In the genomic region with DNA sequence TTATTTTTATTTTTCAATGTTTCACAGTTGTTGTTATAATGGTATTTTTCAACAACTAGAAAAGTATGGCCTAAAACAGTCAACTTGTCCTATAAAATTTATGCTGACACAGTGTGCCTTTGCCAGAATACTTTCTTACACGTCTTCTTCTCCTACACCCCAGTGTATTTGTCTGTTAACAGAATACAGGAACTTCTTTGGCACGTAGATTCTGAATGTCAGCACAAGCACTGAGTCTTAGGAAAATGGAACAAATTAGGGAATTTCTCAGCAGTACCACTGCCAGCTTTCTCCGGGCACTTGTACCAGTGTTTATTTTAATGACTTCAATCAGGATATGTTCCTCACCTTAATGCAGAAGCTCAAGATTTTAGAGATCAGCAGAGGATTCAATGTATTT, we compare ENCODE assay signal across 15 cellular contexts.
"Had no signal": no experiment of that assay in that cellular context is flagged by ENCODE, and none has a peak within 500 bp of the region (broad histone marks: within the 10 kb centered on the region; RNA-seq: fewer than 3 reads in every experiment).

No MANE protein-coding gene starts in this region.

- H3K36me3 Mint-ChIP-seq: activated naive CD4-positive, alpha-beta T cell treated with anti-CD3 and anti-CD28 coated beads, Interleukin-2, amount 10 ng/mL, durations not matched to agents 7 days and 5 days had no signal

- H3K4me2 ChIP-seq: hepatocyte had no signal

- H3K27ac ChIP-seq: adrenal gland, gastroesophageal sphincter, hepatocyte, testis had no signal

- DNase-seq: activated CD4-positive, alpha-beta T cell treated with anti-CD3 and anti-CD28 coated beads, Interleukin-2, amount 10 ng/mL, durations not matched to agents 7 days and 5 days; activated CD4-positive, CD25-positive, alpha-beta regulatory T cell; activated naive CD4-positive, alpha-beta T cell treated with anti-CD3 and anti-CD28 coated beads, Interleukin-2, amount 10 ng/mL, durations not matched to agents 7 days and 5 days; adrenal gland; central memory CD4-positive, alpha-beta T cell; cortex of kidney; effector memory CD4-positive, alpha-beta T cell; posterior cingulate gyrus; right cardiac atrium; T-helper 1 cell; testis had no signal

- H3K79me2 ChIP-seq: hepatocyte had no signal

- H3K9me3 ChIP-seq: adrenal gland, gastroesophageal sphincter, testis had no signal

- H2AFZ ChIP-seq: hepatocyte had no signal

- H3K36me3 ChIP-seq: adrenal gland, gastroesophageal sphincter had no signal

- H3K27ac Mint-ChIP-seq: activated CD4-positive, alpha-beta T cell treated with anti-CD3 and anti-CD28 coated beads, Interleukin-2, amount 10 ng/mL, durations not matched to agents 7 days and 5 days; activated naive CD4-positive, alpha-beta T cell treated with anti-CD3 and anti-CD28 coated beads, Interleukin-2, amount 10 ng/mL, durations not matched to agents 7 days and 5 days; activated T-helper 2 cell treated with anti-CD3 and anti-CD28 coated beads, Interferon-gamma antibody, Interleukin-2, Interleukin-4, amounts not matched to agents 10 μg/mL and 5 μg/mL and 100 μg/mL, durations not matched to agents 14 hours and 24 hours and 36 hours; stimulated activated naive CD8-positive, alpha-beta T cell treated with anti-CD3 and anti-CD28 coated beads, Interleukin-15, Interleukin-2, amounts not matched to agents 100 ng/mL and 50 ng/mL, for 24 hours had no signal

- H3K27me3 Mint-ChIP-seq: stimulated activated naive CD8-positive, alpha-beta T cell treated with anti-CD3 and anti-CD28 coated beads, Interleukin-15, Interleukin-2, amounts not matched to agents 100 ng/mL and 50 ng/mL, for 24 hours had no signal

- H3K4me3 ChIP-seq: adrenal gland, gastroesophageal sphincter, hepatocyte, testis had no signal

- H3K27me3 ChIP-seq: adrenal gland, gastroesophageal sphincter, hepatocyte, testis had no signal

- H3K9me3 Mint-ChIP-seq: activated T-helper 2 cell treated with anti-CD3 and anti-CD28 coated beads, Interferon-gamma antibody, Interleukin-2, Interleukin-4, amounts not matched to agents 10 μg/mL and 5 μg/mL and 100 μg/mL, durations not matched to agents 14 hours and 24 hours and 36 hours; stimulated activated naive CD8-positive, alpha-beta T cell treated with anti-CD3 and anti-CD28 coated beads, Interleukin-15, Interleukin-2, amounts not matched to agents 100 ng/mL and 50 ng/mL, for 24 hours had no signal

- H3K4me3 Mint-ChIP-seq: activated CD4-positive, alpha-beta T cell treated with anti-CD3 and anti-CD28 coated beads, Interleukin-2, amount 10 ng/mL, durations not matched to agents 7 days and 5 days; activated naive CD4-positive, alpha-beta T cell treated with anti-CD3 and anti-CD28 coated beads, Interleukin-2, amount 10 ng/mL, durations not matched to agents 7 days and 5 days; stimulated activated naive CD8-positive, alpha-beta T cell treated with anti-CD3 and anti-CD28 coated beads, Interleukin-15, Interleukin-2, amounts not matched to agents 100 ng/mL and 50 ng/mL, for 24 hours had no signal

- ATAC-seq: gastroesophageal sphincter, right cardiac atrium had no signal
